In genomic region chr16:58026705-58027340, GRCh38 we compare ENCODE assay signal across 8 cellular contexts. TPM values are rescaled to one million over a fixed set of nuclear protein-coding genes. Genes with fewer than 3 reads are reported as not detected.
DNase-seq lines count a peak whose midpoint lies in the region; ATAC-seq and TF ChIP-seq lines count a peak whose summit lies in the region.

No MANE protein-coding gene starts in this region.

- TF ChIP-seq POLR2A in Peyer's patch (IDR thresholded peaks at IDR 0.05) = no peak
- TF ChIP-seq POLR2A in esophagus squamous epithelium (IDR thresholded peaks at IDR 0.05) = no peak

- DNase-seq in CD4-positive, CD25-positive, alpha-beta regulatory T cell = no peak
- peak in 1 of 3 donors; percentile 73 for DNase-seq in Peyer's patch
- DNase-seq in esophagus squamous epithelium (lab: John Stamatoyannopoulos, UW) = no peak
- DNase-seq in NCI-H1048 (lab: John Stamatoyannopoulos, UW) = no peak
- DNase-seq in NOMO-1 treated with DMSO at 0.1 percent for 48 hours (lab: John Stamatoyannopoulos, UW; ENCODE audit: unreplicated experiment) = no peak

- H3K36me3 Mint-ChIP-seq in CD4-positive, CD25-positive, alpha-beta regulatory T cell = no peaks in the 10 kb centered on the region

- H3K9me3 Mint-ChIP-seq in CD4-positive, CD25-positive, alpha-beta regulatory T cell = peaks cover 0 to 2% (median 0%) of the 10 kb centered on the region in 7 donors

- peaks cover 4 to 14% (median 7%) of the 10 kb centered on the region in 4 donors for H3K4me1 Mint-ChIP-seq in CD4-positive, CD25-positive, alpha-beta regulatory T cell

- H3K36me3 ChIP-seq in CD4-positive, CD25-positive, alpha-beta regulatory T cell (ENCODE audit: control insufficient read depth, insufficient read depth, low read length) = no peaks in the 10 kb centered on the region
- H3K36me3 ChIP-seq in Peyer's patch (no peaks in the 10 kb centered on the region), esophagus squamous epithelium (no peaks in the 10 kb centered on the region), neuron (ENCODE audit: insufficient read depth, low read length) (no peaks in the 10 kb centered on the region)

- peaks cover 9% of the 10 kb centered on the region for H3K27me3 Mint-ChIP-seq in CD4-positive, CD25-positive, alpha-beta regulatory T cell

- no peak overlapping the region for H3K4me3 ChIP-seq in CD4-positive, CD25-positive, alpha-beta regulatory T cell (ENCODE audit: low read depth, low read length)
- H3K4me3 ChIP-seq in Peyer's patch (peak overlapping the region; percentile 65 to 92 (median 76)), esophagus squamous epithelium (peak overlapping the region; percentile 55 to 79 (median 76)), neuron (ENCODE audit: low read length) (peak overlapping the region; percentile 96)

- no peaks in the 10 kb centered on the region for H3K27me3 ChIP-seq in CD4-positive, CD25-positive, alpha-beta regulatory T cell (ENCODE audit: control insufficient read depth, insufficient read depth, low read length)
- H3K27me3 ChIP-seq in Peyer's patch = no peaks in the 10 kb centered on the region
- peaks cover 0 to 24% (median 0%) of the 10 kb centered on the region in 4 donors for H3K27me3 ChIP-seq in esophagus squamous epithelium
- no peaks in the 10 kb centered on the region for H3K27me3 ChIP-seq in neuron (ENCODE audit: insufficient read depth, low read length)

- H3K27ac ChIP-seq in CD4-positive, CD25-positive, alpha-beta regulatory T cell (ENCODE audit: insufficient read depth, low read length, poor library complexity, severe bottlenecking) = no peak overlapping the region
- H3K27ac ChIP-seq in Peyer's patch (peak overlapping the region in 3 of 4 donors; percentile 88 to 94 (median 91)), esophagus squamous epithelium (peak overlapping the region in 3 of 4 donors; percentile 75 to 85 (median 83))

- 1% methylated on average over 17 of the region's 57 CpGs; no CpG with 5 or more reads in 1 of the 2 donors for WGBS in esophagus squamous epithelium, 2 donors

- intact Hi-C loops in esophagus squamous epithelium (cut with DNase I) = no loop called here

- TF ChIP-seq CTCF in Peyer's patch (IDR thresholded peaks at IDR 0.05) (no peak), esophagus squamous epithelium (IDR thresholded peaks at IDR 0.05) (no peak)

- H3K4me1 ChIP-seq in CD4-positive, CD25-positive, alpha-beta regulatory T cell (ENCODE audit: control insufficient read depth, insufficient read depth, low read length, poor library complexity, severe bottlenecking) = peaks cover 29% of the 10 kb centered on the region
- H3K4me1 ChIP-seq in Peyer's patch (peaks cover 0 to 82% (median 11%) of the 10 kb centered on the region in 4 donors), esophagus squamous epithelium (peaks cover 34 to 87% (median 35%) of the 10 kb centered on the region in 3 donors), neuron (ENCODE audit: insufficient read depth, low read length) (peaks cover 30% of the 10 kb centered on the region)

- H2AFZ ChIP-seq in neuron (ENCODE audit: low read depth, low read length) = peak overlapping the region; percentile 73

- no peak overlapping the region for H3K27ac Mint-ChIP-seq in CD4-positive, CD25-positive, alpha-beta regulatory T cell

- no peaks in the 10 kb centered on the region for H3K9me3 ChIP-seq in CD4-positive, CD25-positive, alpha-beta regulatory T cell (ENCODE audit: control insufficient read depth in 2 of 2, low read length in 2 of 2)
- H3K9me3 ChIP-seq in Peyer's patch (no peaks in the 10 kb centered on the region), esophagus squamous epithelium (no peaks in the 10 kb centered on the region), neuron (ENCODE audit: low read length) (no peaks in the 10 kb centered on the region)

- no peak for ATAC-seq in CD4-positive, CD25-positive, alpha-beta regulatory T cell (ENCODE audit: low read depth in 2 of 2)
- no peak for ATAC-seq in GM21619 (IDR thresholded peaks at IDR 0.05; ENCODE audit: unreplicated experiment)
- ATAC-seq in GM18868 (IDR thresholded peaks at IDR 0.05; ENCODE audit: unreplicated experiment) = no peak

- H3K4me3 Mint-ChIP-seq in CD4-positive, CD25-positive, alpha-beta regulatory T cell = peak overlapping the region in 3 of 4 donors; percentile 10 to 75 (median 62)

RNA-seq across cellular contexts. Expression of gene MMP15, which starts 1.3 kb away (rescaled TPM):
- 0.27 TPM for total RNA-seq in CD4-positive, CD25-positive, alpha-beta regulatory T cell
- under 1 TPM in 2 of 4 donors, not detected in 2; 0.03 to 0.11 TPM for polyA plus RNA-seq in CD4-positive, CD25-positive, alpha-beta regulatory T cell
- total RNA-seq in Peyer's patch (100 to 1,000 TPM in 3 of 4 donors, 10 to 100 TPM in 1; 13.2 to 142 (median 134) TPM), esophagus squamous epithelium (1 to 10 TPM; 2.9 to 6.5 (median 4.5) TPM)

RNA-seq across cellular contexts. Expression of gene USB1, which starts 25.6 kb away (rescaled TPM):
- 35.7 TPM for total RNA-seq in CD4-positive, CD25-positive, alpha-beta regulatory T cell
- 10 to 100 TPM; 29.3 to 46.8 (median 37.1) TPM for polyA plus RNA-seq in CD4-positive, CD25-positive, alpha-beta regulatory T cell
- total RNA-seq in Peyer's patch = 10 to 100 TPM; 25.6 to 80.0 (median 42.7) TPM
- total RNA-seq in esophagus squamous epithelium = 10 to 100 TPM; 11.2 to 23.9 (median 18.6) TPM

RNA-seq across cellular contexts. Expression of gene ZNF319, which starts 26.4 kb away (rescaled TPM):
- 13.2 TPM for total RNA-seq in CD4-positive, CD25-positive, alpha-beta regulatory T cell
- polyA plus RNA-seq in CD4-positive, CD25-positive, alpha-beta regulatory T cell = 1 to 10 TPM; 2.6 to 7.2 (median 5.0) TPM
- total RNA-seq in Peyer's patch (10 to 100 TPM in 2 of 4 donors, 1 to 10 TPM in 2; 3.3 to 12.1 (median 8.4) TPM), esophagus squamous epithelium (1 to 10 TPM; 1.5 to 5.1 (median 2.6) TPM)

RNA-seq across cellular contexts. Expression of gene CNGB1, which starts 55.9 kb away (rescaled TPM):
- total RNA-seq in CD4-positive, CD25-positive, alpha-beta regulatory T cell = not detected
- not detected for polyA plus RNA-seq in CD4-positive, CD25-positive, alpha-beta regulatory T cell
- total RNA-seq in Peyer's patch = 1 to 10 TPM in 2 of 4 donors, not detected in 2; 1.1 to 2.8 TPM
- total RNA-seq in esophagus squamous epithelium = under 1 TPM in 1 of 4 donors, not detected in 3; 0.04 TPM
